3 cellular contexts compared by ENCODE assay signal in the genomic region with DNA sequence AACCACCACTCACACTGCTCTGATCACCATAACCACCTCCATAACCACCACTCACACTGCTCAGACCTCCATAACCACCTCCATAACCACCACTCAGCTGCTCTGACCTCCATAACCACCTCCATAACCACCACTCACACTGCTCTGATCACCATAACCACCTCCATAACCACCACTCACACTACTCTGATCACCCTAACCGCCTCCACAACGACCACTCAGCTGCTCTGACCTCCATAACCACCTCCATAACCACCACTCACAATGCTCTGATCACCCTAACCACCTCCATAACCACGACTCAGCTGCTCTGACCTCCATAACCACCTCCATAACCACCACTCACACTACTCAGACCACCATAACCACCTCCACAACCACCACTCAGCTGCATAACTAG.
A peak's percentile ranks its signal among the peaks of the same experiment; 100 is the strongest.
TF ChIP-seq lines count a peak whose summit lies in the region.

No MANE protein-coding gene starts in this region.

TF ChIP-seq in HEK293, 187 proteins besides CTCF, POLR2A, EP300 and RAD21:
- TF ChIP-seq ZNF600 (tag by site-specific recombination; IDR thresholded peaks at IDR 0.05) (peak; percentile 43; the same call in 1 of the 2 replicates), EGR2 (tag by site-specific recombination; IDR thresholded peaks at IDR 0.05; ENCODE audit: low read depth) (peak; percentile 98), ZFHX2 (tag by site-specific recombination; conservative IDR thresholded peaks at IDR 0.05) (peak; percentile 83)
- TF ChIP-seq, protein P1, sequence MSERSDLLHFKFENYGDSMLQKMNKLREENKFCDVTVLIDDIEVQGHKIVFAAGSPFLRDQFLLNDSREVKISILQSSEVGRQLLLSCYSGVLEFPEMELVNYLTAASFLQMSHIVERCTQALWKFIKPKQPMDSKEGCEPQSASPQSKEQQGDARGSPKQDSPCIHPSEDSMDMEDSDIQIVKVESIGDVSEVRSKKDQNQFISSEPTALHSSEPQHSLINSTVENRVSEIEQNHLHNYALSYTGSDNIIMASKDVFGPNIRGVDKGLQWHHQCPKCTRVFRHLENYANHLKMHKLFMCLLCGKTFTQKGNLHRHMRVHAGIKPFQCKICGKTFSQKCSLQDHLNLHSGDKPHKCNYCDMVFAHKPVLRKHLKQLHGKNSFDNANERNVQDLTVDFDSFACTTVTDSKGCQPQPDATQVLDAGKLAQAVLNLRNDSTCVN (tag by site-specific recombination; optimal IDR thresholded peaks at IDR 0.05) = peak; percentile 11
TF ChIP-seq in HEK293: peak in this region for 4; not testable (repeated sequence) for 183.

TF ChIP-seq in GM12878, 131 proteins besides CTCF, POLR2A, EP300 and RAD21:
- peak; percentile 41 for TF ChIP-seq RUNX3 (IDR thresholded peaks at IDR 0.05; ENCODE audit: low read length)
- 0 out of 2 replicates have a peak, but pooled peaks have one; percentile 22 for TF ChIP-seq CBFB (IDR thresholded peaks at IDR 0.05; ENCODE audit: low read depth)
TF ChIP-seq in GM12878: peak in this region for 2; not testable (repeated sequence) for 129.

TF ChIP-seq in K562, 482 proteins besides CTCF, POLR2A, EP300 and RAD21:
- TF ChIP-seq, protein P2, sequence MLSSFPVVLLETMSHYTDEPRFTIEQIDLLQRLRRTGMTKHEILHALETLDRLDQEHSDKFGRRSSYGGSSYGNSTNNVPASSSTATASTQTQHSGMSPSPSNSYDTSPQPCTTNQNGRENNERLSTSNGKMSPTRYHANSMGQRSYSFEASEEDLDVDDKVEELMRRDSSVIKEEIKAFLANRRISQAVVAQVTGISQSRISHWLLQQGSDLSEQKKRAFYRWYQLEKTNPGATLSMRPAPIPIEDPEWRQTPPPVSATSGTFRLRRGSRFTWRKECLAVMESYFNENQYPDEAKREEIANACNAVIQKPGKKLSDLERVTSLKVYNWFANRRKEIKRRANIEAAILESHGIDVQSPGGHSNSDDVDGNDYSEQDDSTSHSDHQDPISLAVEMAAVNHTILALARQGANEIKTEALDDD (IDR thresholded peaks at IDR 0.05) = peak; percentile 96
TF ChIP-seq in K562: peak in this region for 1; not testable (repeated sequence) for 481.
